ENCODE assay signal across 5 cellular contexts in the genomic region with DNA sequence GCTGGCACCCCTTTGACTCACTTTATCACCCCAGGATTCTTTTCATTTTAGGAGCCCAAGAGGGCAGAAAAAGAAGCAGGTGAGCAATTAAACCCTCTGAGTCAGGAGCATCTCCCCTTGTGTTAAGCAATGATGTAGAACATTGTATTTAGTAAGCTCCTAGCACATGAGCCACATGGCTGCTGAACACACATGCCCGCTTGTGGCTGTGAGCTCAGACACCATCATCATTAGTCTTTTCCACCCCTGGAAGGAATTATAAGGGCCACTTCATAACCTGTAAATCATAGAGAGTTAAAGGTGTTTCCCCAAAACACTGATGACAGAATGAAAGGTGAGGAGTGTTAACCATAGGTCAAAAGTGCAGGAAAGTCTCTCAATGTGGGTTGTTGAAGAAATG. TPM values are rescaled to one million over a fixed set of nuclear protein-coding genes. Genes with fewer than 3 reads are reported as not detected.
"Had no signal": no experiment of that assay in that cellular context is flagged by ENCODE, and none has a peak within 500 bp of the region (broad histone marks: within the 10 kb centered on the region; RNA-seq: fewer than 3 reads in every experiment).

No MANE protein-coding gene starts in this region.

RNA-seq across cellular contexts. Expression of a gene that starts 37.2 kb away (rescaled TPM):
- total RNA-seq: HepG2, HT-29, HT1080, IMR-90, K562 had no signal
